ENCODE assay signal across 11 cellular contexts in the genomic region with DNA sequence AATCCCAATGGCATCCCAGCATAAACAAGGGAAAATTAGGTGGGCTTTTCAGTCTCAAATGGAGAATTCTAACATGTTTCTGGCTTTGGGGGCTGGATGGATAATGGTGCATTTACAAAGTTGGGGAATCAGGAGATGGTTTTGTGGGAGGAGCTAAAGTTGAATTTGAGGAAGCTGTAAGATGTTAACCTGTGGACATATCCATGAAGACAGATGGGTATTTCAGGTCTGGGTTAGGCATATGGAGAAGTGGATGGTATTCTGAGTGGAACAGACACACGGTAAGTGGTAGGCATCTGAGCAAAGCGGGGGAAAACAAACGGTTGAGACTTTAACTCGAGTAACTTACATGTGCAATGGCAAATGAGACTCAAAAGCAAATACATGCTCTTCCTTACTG. TPM values are rescaled to one million over a fixed set of nuclear protein-coding genes. Genes with fewer than 3 reads are reported as not detected.
DNase-seq lines count a peak whose midpoint lies in the region; ATAC-seq and TF ChIP-seq lines count a peak whose summit lies in the region.
"Had no signal": no experiment of that assay in that cellular context is flagged by ENCODE, and none has a peak within 500 bp of the region (broad histone marks: within the 10 kb centered on the region; RNA-seq: fewer than 3 reads in every experiment).

No MANE protein-coding gene starts in this region.

- peaks cover 19 to 33% of the 10 kb centered on the region in 2 experiments for H3K36me3 ChIP-seq in HEK293 (ENCODE audit: control insufficient read depth in 2 of 2, insufficient read depth in 1 of 2, low read length in 2 of 2)

- POLR2A ChIA-PET in HEK293 (lab: Yijun Ruan, JAX): interaction anchor here (1.4 kb wide), 1 partner anchor 9 kb away, joined by 3 read pairs; a partner anchor contains a TSS
- POLR2A ChIA-PET in activated CD8-positive, alpha-beta T cell treated with anti-CD3 and anti-CD28 coated beads for 36 hours (lab: Charles Lee): interaction anchor here (0.9 kb wide), 1 partner anchor 122 kb away, joined by 3 read pairs; no protein-coding TSS in a partner anchor

- H3K36me3 Mint-ChIP-seq in CD14-positive monocyte: peaks cover 28 to 36% of the 10 kb centered on the region in 2 donors
- H3K36me3 Mint-ChIP-seq in activated CD8-positive, alpha-beta T cell treated with anti-CD3 and anti-CD28 coated beads for 36 hours (ENCODE audit: low read depth): peaks cover 56% of the 10 kb centered on the region
- peaks cover 9 to 11% of the 10 kb centered on the region in 2 donors for H3K36me3 Mint-ChIP-seq in naive B cell

- H3K4me1 ChIP-seq in HEK293 (ENCODE audit: control insufficient read depth, insufficient read depth, low read length): no peaks in the 10 kb centered on the region

- CTCF ChIA-PET in HEK293 (lab: Yijun Ruan, JAX): no interaction called here
- CTCF ChIA-PET in activated CD8-positive, alpha-beta T cell treated with anti-CD3 and anti-CD28 coated beads for 36 hours (lab: Charles Lee): interaction anchor here (1.1 to 1.7 kb wide), 4 partner anchors 16 to 122 kb away, joined by 3 to 4 read pairs (median 4); no protein-coding TSS in a partner anchor

- H3K27ac Mint-ChIP-seq in CD14-positive monocyte (peak overlapping the region; percentile 71 to 93 (median 80)), naive B cell (peak overlapping the region in 2 of 6 donors; percentile 0 to 88)
- H3K27ac Mint-ChIP-seq in activated CD8-positive, alpha-beta T cell treated with anti-CD3 and anti-CD28 coated beads for 36 hours: peak overlapping the region; percentile 98

- no peak overlapping the region for H3K4me3 Mint-ChIP-seq in CD14-positive monocyte
- peak overlapping the region; percentile 92 for H3K4me3 Mint-ChIP-seq in activated CD8-positive, alpha-beta T cell treated with anti-CD3 and anti-CD28 coated beads for 36 hours
- H3K4me3 Mint-ChIP-seq in naive B cell: peak overlapping the region in 6 of 8 donors; percentile 29 to 82 (median 67)

- no peaks in the 10 kb centered on the region for H3K9me3 ChIP-seq in HEK293 (ENCODE audit: control insufficient read depth, insufficient read depth, low read depth, low read length)
- H3K9me3 ChIP-seq: MG63 had no signal

- no peak overlapping the region for H3K27ac ChIP-seq in HEK293 (ENCODE audit: extremely low read depth, low read depth, low read length)

- intact Hi-C loops in CD14-positive monocyte (cut with micrococcal nuclease): no loop called here
- intact Hi-C loops in activated CD8-positive, alpha-beta T cell treated with anti-CD3 and anti-CD28 coated beads for 36 hours (cut with micrococcal nuclease): no loop called here

- H3K9me3 Mint-ChIP-seq in CD14-positive monocyte: peaks cover 0 to 2% (median 0%) of the 10 kb centered on the region in 7 donors
- no peaks in the 10 kb centered on the region for H3K9me3 Mint-ChIP-seq in activated CD8-positive, alpha-beta T cell treated with anti-CD3 and anti-CD28 coated beads for 36 hours
- no peaks in the 10 kb centered on the region for H3K9me3 Mint-ChIP-seq in naive B cell

- H3K27me3 Mint-ChIP-seq in CD14-positive monocyte (ENCODE audit: low read depth in 3 of 3) (no peaks in the 10 kb centered on the region), naive B cell (no peaks in the 10 kb centered on the region)
- no peaks in the 10 kb centered on the region for H3K27me3 Mint-ChIP-seq in activated CD8-positive, alpha-beta T cell treated with anti-CD3 and anti-CD28 coated beads for 36 hours

- ATAC-seq in activated CD8-positive, alpha-beta T cell treated with anti-CD3 and anti-CD28 coated beads for 36 hours: no peak
- no peak for ATAC-seq in naive B cell (ENCODE audit: low read depth in 2 of 2)
- ATAC-seq in HG03039 (IDR thresholded peaks at IDR 0.05; ENCODE audit: unreplicated experiment): no peak
- no peak for ATAC-seq in HG03378 (IDR thresholded peaks at IDR 0.05; ENCODE audit: unreplicated experiment)

- TF ChIP-seq CTCF in CD14-positive monocyte (IDR thresholded peaks at IDR 0.05): no peak
- TF ChIP-seq CTCF in HEK293 (tag by site-specific recombination; IDR thresholded peaks at IDR 0.05): no peak
- TF ChIP-seq CTCF in activated CD8-positive, alpha-beta T cell treated with anti-CD3 and anti-CD28 coated beads for 36 hours (IDR thresholded peaks at IDR 0.05): no peak

- H3K4me1 Mint-ChIP-seq in CD14-positive monocyte: peaks cover 55% of the 10 kb centered on the region
- H3K4me1 Mint-ChIP-seq in activated CD8-positive, alpha-beta T cell treated with anti-CD3 and anti-CD28 coated beads for 36 hours (ENCODE audit: low read depth): peaks cover 66% of the 10 kb centered on the region
- peaks cover 33 to 41% (median 39%) of the 10 kb centered on the region in 3 donors for H3K4me1 Mint-ChIP-seq in naive B cell

- no peak for DNase-seq in CD14-positive monocyte (ENCODE audit: low spot score)
- no peak for DNase-seq in activated CD8-positive, alpha-beta T cell treated with anti-CD3 and anti-CD28 coated beads for 36 hours
- no peak for DNase-seq in naive B cell
- DNase-seq in DMS79 treated with DMSO at 0.1 percent for 48 hours (lab: John Stamatoyannopoulos, UW): no peak
- DNase-seq in HT-29 (ENCODE audit: low spot score): no peak
- DNase-seq: MG63; NK-92 treated with Interleukin-12 subunit alpha and Interleukin-12 subunit beta, amount 100 ng/mL, for 24 hours; nucleus accumbens had no signal

- no peak overlapping the region for H3K4me3 ChIP-seq in HEK293 (ENCODE audit: low read depth, low read length)

TF ChIP-seq in HEK293, 187 proteins besides CTCF, POLR2A, EP300 and RAD21:
- TF ChIP-seq ZNF660 (tag by site-specific recombination; IDR thresholded peaks at IDR 0.05) (peak; percentile 87), ZNF548 (tag by site-specific recombination; IDR thresholded peaks at IDR 0.05) (no peak), ZNF510 (tag by site-specific recombination; IDR thresholded peaks at IDR 0.05; ENCODE audit: insufficient replicate concordance) (peak; percentile 98), ZNF311 (tag by site-specific recombination; IDR thresholded peaks at IDR 0.05; ENCODE audit: borderline replicate concordance) (no peak)

RNA-seq across cellular contexts. Expression of a gene that starts 1.7 kb away (rescaled TPM):
- polyA plus RNA-seq in CD14-positive monocyte (under 1 TPM; 0.41 to 1.00 TPM), naive B cell (ENCODE audit: low read depth in 6 of 6) (1 to 10 TPM in 2 of 6 donors, under 1 TPM in 3, not detected in 1; 0.58 to 2.0 (median 0.97) TPM)
- 10 to 100 TPM in 1 of 2 experiments, 1 to 10 TPM in 1; 6.3 to 10.4 TPM for total RNA-seq in activated CD8-positive, alpha-beta T cell treated with anti-CD3 and anti-CD28 coated beads for 36 hours
- total RNA-seq in HT-29 (2014; rRNA removed; shearing (Covaris generic)): 1.1 and 1.3 TPM in 2 replicates

RNA-seq across cellular contexts. Expression of a gene that starts 8.4 kb away (rescaled TPM):
- polyA plus RNA-seq in CD14-positive monocyte (100 to 1,000 TPM; 882 to 975 TPM), naive B cell (ENCODE audit: low read depth in 6 of 6) (1,000 to 10,000 TPM in 5 of 6 donors, 100 to 1,000 TPM in 1; 928 to 1,990 (median 1,827) TPM)
- 1,000 to 10,000 TPM; 1,685 to 1,707 TPM for total RNA-seq in activated CD8-positive, alpha-beta T cell treated with anti-CD3 and anti-CD28 coated beads for 36 hours
- 587 and 710 TPM in 2 replicates for total RNA-seq in HT-29 (2014; rRNA removed; shearing (Covaris generic))

Comparison
In these comparisons a context has a peak if more than half of its experiments do, and no peak if none do; other contexts are left out.
1. H3K4me3 Mint-ChIP-seq: peak in activated CD8-positive, alpha-beta T cell treated with anti-CD3 and anti-CD28 coated beads for 36 hours (single experiment) and naive B cell (6 of 8); none in CD14-positive monocyte (0 of 2).